In genomic region chr12:122688291-122688690, GRCh38 we compare ENCODE assay signal across 27 cellular contexts. TPM values are rescaled to one million over a fixed set of nuclear protein-coding genes. Genes with fewer than 3 reads are reported as not detected.
A peak's percentile ranks its signal among the peaks of the same experiment; 100 is the strongest.
DNase-seq lines count a peak whose midpoint lies in the region; ATAC-seq, FAIRE-seq and TF ChIP-seq lines count a peak whose summit lies in the region.
"Had no signal": no experiment of that assay in that cellular context is flagged by ENCODE, and none has a peak within 500 bp of the region (broad histone marks: within the 10 kb centered on the region; RNA-seq: fewer than 3 reads in every experiment).

No MANE protein-coding gene starts in this region.

- TF ChIP-seq CTCF in left lung (IDR thresholded peaks at IDR 0.05) = no peak
- TF ChIP-seq CTCF in transverse colon (IDR thresholded peaks at IDR 0.05) = no peak

- in situ Hi-C loops in transverse colon (cut with MboI; ENCODE audit: low pct_ligation_motif_present in 1 of 4, low pct_unique_long_range_greater_than_20kb in 1 of 4, low sequenced_read_pairs in 3 of 4) = no loop called here

- no peak for FAIRE-seq in GM19239 (lab: Jason Lieb, UNC)
- FAIRE-seq: A204.1, GM12878, HTR-8/SVneo had no signal

- DNase-seq in NCI-H2029 (lab: John Stamatoyannopoulos, UW) (peak; percentile 32), NCI-H2029 treated with DMSO at 0.1 percent for 48 hours (lab: John Stamatoyannopoulos, UW) (no peak), NCI-H510A (lab: John Stamatoyannopoulos, UW) (peak; percentile 3), left lung (no peak), transverse colon (no peak), NCI-H345 treated with DMSO at 0.1 percent for 48 hours (lab: John Stamatoyannopoulos, UW; ENCODE audit: unreplicated experiment) (no peak), GM19238 (ENCODE audit: insufficient read length, low spot score) (no peak), GM19239 (ENCODE audit: insufficient read length, low spot score) (no peak)
- DNase-seq: CD8-positive, alpha-beta memory T cell; DMS79 treated with DMSO at 0.1 percent for 48 hours; KG1; NCI-H1092 treated with DMSO at 0.1 percent for 48 hours; NCI-H1436 treated with DMSO at 0.1 percent for 48 hours; NCI-H2081 treated with DMSO at 0.1 percent for 48 hours; NCI-H2171 treated with DMSO at 0.1 percent for 48 hours; NCI-H446 treated with DMSO at 0.1 percent for 48 hours; PC-9; SHP77 treated with DMSO at 0.1 percent for 48 hours; SW 1271 had no signal

- H3K27me3 ChIP-seq in left lung (no peaks in the 10 kb centered on the region), transverse colon (no peaks in the 10 kb centered on the region)

- H3K9me3 ChIP-seq in left lung = no peaks in the 10 kb centered on the region
- H3K9me3 ChIP-seq in transverse colon = no peaks in the 10 kb centered on the region
- H3K9me3 ChIP-seq: HAP-1 had no signal

- no peak for TF ChIP-seq POLR2A in transverse colon (IDR thresholded peaks at IDR 0.05)

- no peak overlapping the region for H3K27ac ChIP-seq in left lung
- H3K27ac ChIP-seq in transverse colon = peak overlapping the region in 3 of 4 donors; percentile 21 to 60 (median 43)
- H3K27ac ChIP-seq: C4-2B, PC-9, RWPE1, SK-N-MC had no signal

- H3K4me1 ChIP-seq in left lung (no peaks in the 10 kb centered on the region), transverse colon (no peaks in the 10 kb centered on the region)
- H3K4me1 ChIP-seq: HAP-1 had no signal

- intact Hi-C loops in left lung (cut with DNase I) (no loop called here), transverse colon (cut with DNase I; ENCODE audit: low total_unique reads) (no loop called here)

- ATAC-seq in left lung = peak; percentile 57
- ATAC-seq: GM12878, GM23338 had no signal

- H3K36me3 ChIP-seq in left lung = no peaks in the 10 kb centered on the region
- no peaks in the 10 kb centered on the region for H3K36me3 ChIP-seq in transverse colon
- H3K36me3 ChIP-seq: HAP-1 had no signal

- H3K4me3 ChIP-seq in left lung (no peak overlapping the region), transverse colon (no peak overlapping the region)
- H3K4me3 ChIP-seq: GM12878, GM23338, HAP-1, PC-9, SK-N-MC had no signal

- TF ChIP-seq EP300 in transverse colon (IDR thresholded peaks at IDR 0.05; ENCODE audit: low read depth) = no peak

- WGBS in transverse colon (ENCODE audit: low coverage in 1 of 2), 2 donors = 63% methylated on average over 3 of the region's 3 CpGs; no CpG with 5 or more reads in 1 of the 2 donors

RNA-seq across cellular contexts. Expression of gene HCAR2, which starts 14.9 kb away (rescaled TPM):
- 1 to 10 TPM; 3.3 to 5.1 TPM for total RNA-seq in left lung
- under 1 TPM in 1 of 4 donors, not detected in 3; 0.27 TPM for total RNA-seq in transverse colon
- total RNA-seq: CD8-positive, alpha-beta memory T cell; GM23338 had no signal

RNA-seq across cellular contexts. Expression of gene HCAR3, which starts 28.3 kb away (rescaled TPM):
- 1 to 10 TPM; 2.1 to 2.8 TPM for total RNA-seq in left lung
- not detected for total RNA-seq in transverse colon
- total RNA-seq: CD8-positive, alpha-beta memory T cell; GM23338 had no signal

RNA-seq across cellular contexts. Expression of gene HCAR1, which starts 42.4 kb away (rescaled TPM):
- total RNA-seq in left lung (under 1 TPM; 0.47 to 0.55 TPM), transverse colon (under 1 TPM in 1 of 4 donors, not detected in 3; 0.16 TPM)

Comparison
In these comparisons a context has a peak if more than half of its experiments do, and no peak if none do; other contexts are left out.
1. DNase-seq: peak in NCI-H2029 (single experiment) and NCI-H510A (single experiment); none in NCI-H2029 treated with DMSO at 0.1 percent for 48 hours (single experiment), left lung (0 of 2), transverse colon (single experiment), NCI-H345 treated with DMSO at 0.1 percent for 48 hours (single experiment), GM19238 (single experiment) and GM19239 (single experiment).
2. H3K27ac ChIP-seq: peak in transverse colon (3 of 4); none in left lung (0 of 2).